Comparison of ENCODE assay signal across 21 cellular contexts in the genomic region with DNA sequence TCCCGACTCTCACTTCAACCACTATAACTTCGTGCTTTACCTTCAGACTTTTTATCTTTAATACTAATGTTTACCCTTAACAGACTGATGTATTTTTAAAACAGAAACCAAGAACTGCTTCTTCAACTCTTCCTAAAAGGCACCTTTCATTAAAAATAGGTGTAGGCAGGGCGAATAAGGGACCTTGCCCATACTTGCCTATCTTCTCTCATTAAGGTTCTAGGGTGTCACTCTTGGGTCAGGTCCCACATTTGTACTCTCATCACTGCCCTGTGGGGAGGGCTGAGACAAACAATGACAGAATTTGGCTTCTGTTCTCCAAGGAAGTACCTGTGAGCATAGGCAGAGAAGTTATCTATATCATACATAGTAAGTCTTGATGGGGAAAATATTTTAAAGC.
DNase-seq lines count a peak whose midpoint lies in the region; ATAC-seq, FAIRE-seq and TF ChIP-seq lines count a peak whose summit lies in the region.
"Had no signal": no experiment of that assay in that cellular context is flagged by ENCODE, and none has a peak within 500 bp of the region (broad histone marks: within the 10 kb centered on the region; RNA-seq: fewer than 3 reads in every experiment).

No MANE protein-coding gene starts in this region.

- CTCF ChIA-PET in A549 (lab: Yijun Ruan, JAX) = no interaction called here

- H3K4me2 ChIP-seq in A549 = peak overlapping the region; percentile 65; the same call in 1 of the 3 replicates

- TF ChIP-seq CTCF in A549 (IDR thresholded peaks at IDR 0.05) = no peak

- DNase-seq in A549 (ENCODE audit: low read depth in 1 of 2, low spot score in 1 of 2) = no peak
- DNase-seq in RPMI8226 = peak; percentile 45
- DNase-seq in COR-L47 (lab: John Stamatoyannopoulos, UW) = no peak
- DNase-seq in cerebellar cortex (ENCODE audit: low spot score) = no peak
- DNase-seq: AML-193, DMS79 treated with DMSO at 0.1 percent for 48 hours, H7, IMR-90, Kasumi-1, NCI-H1417 treated with DMSO at 0.1 percent for 48 hours, NCI-H2081 treated with DMSO at 0.1 percent for 48 hours, NCI-H748 treated with DMSO at 0.1 percent for 48 hours, SW 1271 had no signal

- no peak for TF ChIP-seq POLR2A in A549 (IDR thresholded peaks at IDR 0.05; ENCODE audit: low read length)

- peaks cover 37% of the 10 kb centered on the region for H3K4me1 ChIP-seq in A549

- TF ChIP-seq EP300 in A549 (IDR thresholded peaks at IDR 0.05) = no peak

- FAIRE-seq in A549 (lab: Jason Lieb, UNC) = no peak
- FAIRE-seq: A204.1, G401.6, GM12892 had no signal

- TF ChIP-seq RAD21 in A549 (conservative IDR thresholded peaks at IDR 0.05 in 1 of 2, IDR thresholded peaks at IDR 0.05 in 1 of 2) = no peak

- peak overlapping the region; percentile 10 to 57; a peak in 3 of 6 replicates for H3K27ac ChIP-seq in A549
- H3K27ac ChIP-seq: SJSA1 had no signal

- no peak for ATAC-seq in A549
- ATAC-seq in GM21717 (IDR thresholded peaks at IDR 0.05; ENCODE audit: unreplicated experiment) = peak; percentile 46
- peak; percentile 85 for ATAC-seq in esophagus mucosa
- ATAC-seq in GM21529 (IDR thresholded peaks at IDR 0.05; ENCODE audit: unreplicated experiment) = no peak
- no peak for ATAC-seq in HG02798 (IDR thresholded peaks at IDR 0.05; ENCODE audit: poor library complexity, unreplicated experiment)

- no peaks in the 10 kb centered on the region for H3K9me3 ChIP-seq in A549
- H3K9me3 ChIP-seq: SJSA1 had no signal

- POLR2A ChIA-PET in A549 (lab: Yijun Ruan, JAX) = no interaction called here

- WGBS in A549 (ENCODE audit: missing lambda C conversion rate) = 86% methylated on average over 3 of the region's 3 CpGs

- no peak overlapping the region for H3K4me3 ChIP-seq in A549
- H3K4me3 ChIP-seq: SJSA1 had no signal

TF ChIP-seq in A549, 52 proteins besides CTCF, POLR2A, EP300 and RAD21:
- TF ChIP-seq MAFK (IDR thresholded peaks at IDR 0.05; ENCODE audit: partially characterized antibody) (no peak), HDAC2 (IDR thresholded peaks at IDR 0.05) (no peak), RFX5 (IDR thresholded peaks at IDR 0.05) (no peak), FOSL2 (IDR thresholded peaks at IDR 0.05) (no peak), FOSL2 (CRISPR knock-in tag; IDR thresholded peaks at IDR 0.05) (no peak), HOXB13 (CRISPR knock-in tag; IDR thresholded peaks at IDR 0.05; ENCODE audit: low read depth) (no peak), NFE2L2 (conservative IDR thresholded peaks at IDR 0.05; ENCODE audit: low read length) (no peak), RNF2 (IDR thresholded peaks at IDR 0.05; ENCODE audit: borderline replicate concordance, low read depth) (no peak), SREBF2 (IDR thresholded peaks at IDR 0.05) (no peak), KDM1A (IDR thresholded peaks at IDR 0.05; ENCODE audit: low read depth) (no peak), TP53 (CRISPR knock-in tag; IDR thresholded peaks at IDR 0.05) (no peak), ZC3H11A (IDR thresholded peaks at IDR 0.05) (no peak), ZSCAN20 (CRISPR knock-in tag; IDR thresholded peaks at IDR 0.05) (no peak), MAZ (IDR thresholded peaks at IDR 0.05; ENCODE audit: borderline replicate concordance, low read depth, low read length) (no peak)

Comparison
In these comparisons a context has a peak if more than half of its experiments do, and no peak if none do; other contexts are left out.
1. ATAC-seq: peak in GM21717 (single experiment) and esophagus mucosa (single experiment); none in A549 (0 of 2), GM21529 (single experiment) and HG02798 (single experiment).